ENCODE assay signal across 11 cellular contexts in genomic region chr11:6771926-6772898, GRCh38. TPM values are rescaled to one million over a fixed set of nuclear protein-coding genes. Genes with fewer than 3 reads are reported as not detected.
DNase-seq lines count a peak whose midpoint lies in the region; ATAC-seq, FAIRE-seq and TF ChIP-seq lines count a peak whose summit lies in the region.
"Had no signal": no experiment of that assay in that cellular context is flagged by ENCODE, and none has a peak within 500 bp of the region (broad histone marks: within the 10 kb centered on the region; RNA-seq: fewer than 3 reads in every experiment).

TSS of gene OR2AG2 (minus strand) at chr11:6771976. CDS start at chr11:6768957, 3,019 bp downstream.

- peak; percentile 3 for DNase-seq in left kidney (ENCODE audit: low read depth, low spot score)
- DNase-seq in T1000 (lab: John Stamatoyannopoulos, UW): no peak
- DNase-seq in D721Med (ENCODE audit: insufficient read length, low spot score): no peak
- DNase-seq in spleen: no peak
- no peak for DNase-seq in NCI-H146 (lab: John Stamatoyannopoulos, UW)
- DNase-seq: activated CD8-positive, alpha-beta T cell treated with anti-CD3 and anti-CD28 coated beads, Interleukin-2, amount 10 ng/mL, durations not matched to agents 7 days and 5 days; islet precursor cell; NCI-H1694 treated with DMSO at 0.1 percent for 48 hours had no signal

- H3K36me3 ChIP-seq in spleen: no peaks in the 10 kb centered on the region

- no peaks in the 10 kb centered on the region for H3K9me3 ChIP-seq in spleen

- TF ChIP-seq POLR2A in spleen (IDR thresholded peaks at IDR 0.05): no peak

- H3K27me3 ChIP-seq in spleen (replicated peaks in 1 of 7): no peaks in the 10 kb centered on the region

- peaks cover 0 to 11% (median 4%) of the 10 kb centered on the region in 6 donors for H3K4me1 ChIP-seq in spleen

- no peak within 1 kb of the TSS for H3K4me3 ChIP-seq in spleen

- FAIRE-seq in D721Med (lab: Jason Lieb, UNC): no peak

- H3K27ac ChIP-seq in spleen: peak within 1 kb of the TSS in 4 of 8 donors; percentile 21 to 70 (median 60)

- TF ChIP-seq CTCF in D721Med (IDR thresholded peaks at IDR 0.05; ENCODE audit: insufficient read depth, missing control alignments): no peak
- no peak for TF ChIP-seq CTCF in spleen (IDR thresholded peaks at IDR 0.05 in 8 of 11, conservative IDR thresholded peaks at IDR 0.05 in 3 of 11)

- WGBS in spleen, 5 donors: 53 to 74% (median 54%) methylated on average over 3 to 4 of the region's 4 CpGs

- ATAC-seq in GM18519 (IDR thresholded peaks at IDR 0.05; ENCODE audit: low FRiP score, unreplicated experiment) (peak; percentile 92), GM21723 (IDR thresholded peaks at IDR 0.05; ENCODE audit: unreplicated experiment) (peak; percentile 94), HG03521 (IDR thresholded peaks at IDR 0.05; ENCODE audit: unreplicated experiment) (peak; percentile 86)
- ATAC-seq: activated CD8-positive, alpha-beta T cell treated with anti-CD3 and anti-CD28 coated beads, Interleukin-2, amount 10 ng/mL, durations not matched to agents 7 days and 5 days had no signal

- intact Hi-C loops in spleen (cut with DNase I; ENCODE audit: low total_unique reads): no loop called here

RNA-seq across cellular contexts. Expression of gene OR2AG2, which starts in this region (rescaled TPM):
- total RNA-seq in spleen: under 1 TPM in 5 of 7 donors, not detected in 2; 0.15 to 0.34 (median 0.20) TPM
- polyA plus RNA-seq in spleen: under 1 TPM in 1 of 3 donors, not detected in 2; 0.03 TPM
